28 cellular contexts compared by ENCODE assay signal in genomic region chr17:30838187-30838807, GRCh38.
"Had no signal": no experiment of that assay in that cellular context is flagged by ENCODE, and none has a peak within 500 bp of the region (broad histone marks: within the 10 kb centered on the region; RNA-seq: fewer than 3 reads in every experiment).

No MANE protein-coding gene starts in this region.

- H3K9me3 Mint-ChIP-seq: mesothelial cell of epicardium; naive B cell; natural killer cell; nephron progenitor cell; neural progenitor cell; stimulated activated effector memory CD8-positive, alpha-beta T cell treated with anti-CD3 and anti-CD28 coated beads, Interleukin-12 subunit alpha, Interleukin-12 subunit beta, amount 100 ng/mL, for 72 hours; stimulated activated naive CD8-positive, alpha-beta T cell treated with anti-CD3 and anti-CD28 coated beads, Interleukin-15, Interleukin-2, amounts not matched to agents 100 ng/mL and 50 ng/mL, for 24 hours had no signal

- H3K27ac ChIP-seq: hepatocyte, left lung, neural progenitor cell, neutrophil, right atrium auricular region, skin epidermis, spleen, suprapubic skin, thoracic aorta, tibial artery, upper lobe of right lung had no signal

- H3K4me3 Mint-ChIP-seq: mesothelial cell of epicardium; naive B cell; natural killer cell; nephron progenitor cell; neural progenitor cell; stimulated activated effector memory CD8-positive, alpha-beta T cell treated with anti-CD3 and anti-CD28 coated beads, Interleukin-12 subunit alpha, Interleukin-12 subunit beta, amount 100 ng/mL, for 72 hours; stimulated activated naive CD8-positive, alpha-beta T cell treated with anti-CD3 and anti-CD28 coated beads, Interleukin-15, Interleukin-2, amounts not matched to agents 100 ng/mL and 50 ng/mL, for 24 hours had no signal

- H3K27me3 Mint-ChIP-seq: naive B cell; progenitor cell of endocrine pancreas; stimulated activated naive CD8-positive, alpha-beta T cell treated with anti-CD3 and anti-CD28 coated beads, Interleukin-15, Interleukin-2, amounts not matched to agents 100 ng/mL and 50 ng/mL, for 24 hours had no signal

- H3K4me1 Mint-ChIP-seq: mesothelial cell of epicardium; natural killer cell; stimulated activated effector memory CD8-positive, alpha-beta T cell treated with anti-CD3 and anti-CD28 coated beads, Interleukin-12 subunit alpha, Interleukin-12 subunit beta, amount 100 ng/mL, for 72 hours had no signal

- H3K27me3 ChIP-seq: hepatocyte, left lung, neural progenitor cell, neutrophil, right atrium auricular region, spleen, suprapubic skin, tibial artery, upper lobe of right lung had no signal

- H3K4me2 ChIP-seq: hepatocyte, neural progenitor cell had no signal

- H3K9me3 ChIP-seq: left lung, neutrophil, right atrium auricular region, spleen, suprapubic skin, thoracic aorta, tibial artery, upper lobe of right lung had no signal

- ATAC-seq: left cardiac atrium; left lung; natural killer cell; sciatic nerve; stimulated activated effector memory CD8-positive, alpha-beta T cell treated with anti-CD3 and anti-CD28 coated beads, Interleukin-12 subunit alpha, Interleukin-12 subunit beta, amount 100 ng/mL, for 72 hours; upper lobe of right lung had no signal

- H3K36me3 ChIP-seq: left lung, neutrophil, right atrium auricular region, thoracic aorta, tibial artery, upper lobe of right lung had no signal

- DNase-seq: islet precursor cell; kidney glomerular epithelial cell; left cardiac atrium; left lung; mesendoderm; naive B cell; natural killer cell; nephron progenitor cell; occipital lobe; spleen; stimulated activated CD4-positive, alpha-beta T cell treated with anti-CD3 and anti-CD28 coated beads, Interleukin-4, amount 100 ng/mL, for 24 hours; stimulated activated naive CD4-positive, alpha-beta T cell; tibial artery; trophoblast cell; upper lobe of right lung had no signal

- H2AFZ ChIP-seq: hepatocyte, neural progenitor cell had no signal

- H3K27ac Mint-ChIP-seq: mesothelial cell of epicardium; naive B cell; natural killer cell; nephron progenitor cell; neural progenitor cell; progenitor cell of endocrine pancreas; stimulated activated effector memory CD8-positive, alpha-beta T cell treated with anti-CD3 and anti-CD28 coated beads, Interleukin-12 subunit alpha, Interleukin-12 subunit beta, amount 100 ng/mL, for 72 hours; stimulated activated naive CD8-positive, alpha-beta T cell treated with anti-CD3 and anti-CD28 coated beads, Interleukin-15, Interleukin-2, amounts not matched to agents 100 ng/mL and 50 ng/mL, for 24 hours had no signal

- H3K9ac ChIP-seq: neural progenitor cell had no signal

- H3K4me3 ChIP-seq: hepatocyte, left lung, lung, neural progenitor cell, right atrium auricular region, skin epidermis, spleen, suprapubic skin, thoracic aorta, tibial artery, upper lobe of right lung had no signal

- H3K4me1 ChIP-seq: left lung, right atrium auricular region, suprapubic skin, tibial artery, upper lobe of right lung had no signal

- H3K36me3 Mint-ChIP-seq: natural killer cell had no signal
